Comparison of ENCODE assay signal across 13 cellular contexts in genomic region chr1:179090522-179090921, GRCh38. TPM values are rescaled to one million over a fixed set of nuclear protein-coding genes. Genes with fewer than 3 reads are reported as not detected.
A peak's percentile ranks its signal among the peaks of the same experiment; 100 is the strongest.
DNase-seq lines count a peak whose midpoint lies in the region; ATAC-seq and TF ChIP-seq lines count a peak whose summit lies in the region.
"Had no signal": no experiment of that assay in that cellular context is flagged by ENCODE, and none has a peak within 500 bp of the region (broad histone marks: within the 10 kb centered on the region; RNA-seq: fewer than 3 reads in every experiment).

No MANE protein-coding gene starts in this region.

- BruUV-seq in MCF 10A (replicated peaks; lab: Mats Ljungman, UMichigan): no TSS peak

- intact Hi-C loops in MCF 10A (cut with micrococcal nuclease) (no loop called here), breast epithelium (cut with DNase I; ENCODE audit: low total_unique reads) (no loop called here), sciatic nerve (cut with DNase I) (no loop called here)

- H3K36me3 ChIP-seq in breast epithelium: no peaks in the 10 kb centered on the region
- peaks cover 9 to 30% (median 27%) of the 10 kb centered on the region in 4 donors for H3K36me3 ChIP-seq in liver (ENCODE audit: control insufficient read depth in 4 of 4, insufficient read depth in 3 of 4, low read depth in 1 of 4, low read length in 3 of 4)

- no peaks in the 10 kb centered on the region for H3K9me3 Mint-ChIP-seq in MCF 10A (ENCODE audit: unreplicated experiment)
- no peaks in the 10 kb centered on the region for H3K9me3 Mint-ChIP-seq in type B pancreatic cell
- no peaks in the 10 kb centered on the region for H3K9me3 Mint-ChIP-seq in activated CD4-positive, alpha-beta memory T cell treated with anti-CD3 and anti-CD28 coated beads, Interleukin-2, amount 10 ng/mL, durations not matched to agents 7 days and 5 days

- H3K27ac ChIP-seq in breast epithelium (peak overlapping the region in 1 of 2 donors; percentile 46), liver (ENCODE audit: low read depth in 1 of 2, low read length in 2 of 2) (peak overlapping the region; percentile 56 to 60)
- H3K27ac ChIP-seq: SK-N-MC had no signal

- no peak overlapping the region for H3K4me3 ChIP-seq in breast epithelium
- H3K4me3 ChIP-seq in choroid plexus epithelial cell (ENCODE audit: low read depth, low read length): no peak overlapping the region
- H3K4me3 ChIP-seq in liver (ENCODE audit: low read depth in 1 of 3, low read length in 3 of 3): no peak overlapping the region
- H3K4me3 ChIP-seq: MG63, SK-N-MC had no signal

- TF ChIP-seq CTCF in MCF 10A (IDR thresholded peaks at IDR 0.05; ENCODE audit: unreplicated experiment) (no peak), breast epithelium (IDR thresholded peaks at IDR 0.05) (no peak), choroid plexus epithelial cell (conservative IDR thresholded peaks at IDR 0.05; ENCODE audit: low read depth, low read length) (peak; percentile 41), liver (IDR thresholded peaks at IDR 0.05; ENCODE audit: low read depth, low read length, missing input control) (peak; percentile 12), type B pancreatic cell (conservative IDR thresholded peaks at IDR 0.05) (peak; percentile 23)

- no peak for ATAC-seq in sciatic nerve

- no peak for TF ChIP-seq POLR2A in breast epithelium (IDR thresholded peaks at IDR 0.05)

- H3K36me3 Mint-ChIP-seq in MCF 10A (ENCODE audit: insufficient read depth, unreplicated experiment) (peaks cover 71% of the 10 kb centered on the region), type B pancreatic cell (peaks cover 21% of the 10 kb centered on the region)
- H3K36me3 Mint-ChIP-seq in activated CD4-positive, alpha-beta memory T cell treated with anti-CD3 and anti-CD28 coated beads, Interleukin-2, amount 10 ng/mL, durations not matched to agents 7 days and 5 days (ENCODE audit: low read depth): peaks cover 54% of the 10 kb centered on the region

- H3K4me1 Mint-ChIP-seq in MCF 10A (ENCODE audit: insufficient read depth, unreplicated experiment): peaks cover 26% of the 10 kb centered on the region
- peaks cover 9% of the 10 kb centered on the region for H3K4me1 Mint-ChIP-seq in type B pancreatic cell (ENCODE audit: unreplicated experiment)
- H3K4me1 Mint-ChIP-seq in activated CD4-positive, alpha-beta memory T cell treated with anti-CD3 and anti-CD28 coated beads, Interleukin-2, amount 10 ng/mL, durations not matched to agents 7 days and 5 days: peaks cover 4% of the 10 kb centered on the region

- 47% methylated on average over 8 of the region's 8 CpGs for WGBS in liver

- H3K27ac Mint-ChIP-seq in MCF 10A (ENCODE audit: low read depth, unreplicated experiment): peak overlapping the region; percentile 69
- peak overlapping the region; percentile 46 for H3K27ac Mint-ChIP-seq in type B pancreatic cell
- H3K27ac Mint-ChIP-seq in activated CD4-positive, alpha-beta memory T cell treated with anti-CD3 and anti-CD28 coated beads, Interleukin-2, amount 10 ng/mL, durations not matched to agents 7 days and 5 days: no peak overlapping the region

- H3K9me3 ChIP-seq in breast epithelium: no peaks in the 10 kb centered on the region
- no peaks in the 10 kb centered on the region for H3K9me3 ChIP-seq in liver (ENCODE audit: control insufficient read depth in 4 of 4, low read length in 3 of 4)
- H3K9me3 ChIP-seq: MG63 had no signal

- POLR2A ChIA-PET in MCF 10A (lab: Yijun Ruan, JAX): interaction anchor here (0.6 to 1.3 kb wide), 4 partner anchors 9 to 117 kb away, joined by 3 to 5 read pairs (median 4); partner anchors contain the start of gene TOR3A
- POLR2A ChIA-PET in activated CD4-positive, alpha-beta memory T cell treated with anti-CD3 and anti-CD28 coated beads, Interleukin-2, amount 10 ng/mL, durations not matched to agents 7 days and 5 days (lab: Charles Lee): interaction anchor here (0.7 kb wide), 1 partner anchor 275 kb away, joined by 3 read pairs; the partner anchor contains the start of gene AXDND1

- no peaks in the 10 kb centered on the region for H3K27me3 Mint-ChIP-seq in MCF 10A (ENCODE audit: insufficient read depth, unreplicated experiment)
- no peaks in the 10 kb centered on the region for H3K27me3 Mint-ChIP-seq in type B pancreatic cell
- no peaks in the 10 kb centered on the region for H3K27me3 Mint-ChIP-seq in activated CD4-positive, alpha-beta memory T cell treated with anti-CD3 and anti-CD28 coated beads, Interleukin-2, amount 10 ng/mL, durations not matched to agents 7 days and 5 days

- H3K9ac ChIP-seq in liver (ENCODE audit: low read depth in 1 of 2, low read length in 2 of 2): peak overlapping the region in 1 of 2 donors; percentile 69

- CTCF ChIA-PET in MCF 10A (lab: Yijun Ruan, JAX): interaction anchor here (0.6 to 11.0 kb wide), 4 partner anchors 10 to 162 kb away, joined by 3 to 86 read pairs (median 3); partner anchors contain the start of gene TOR3A
- CTCF ChIA-PET in activated CD4-positive, alpha-beta memory T cell treated with anti-CD3 and anti-CD28 coated beads, Interleukin-2, amount 10 ng/mL, durations not matched to agents 7 days and 5 days (lab: Charles Lee): interaction anchor here (0.7 kb wide), 1 partner anchor 15 kb away, joined by 3 read pairs; no protein-coding TSS in a partner anchor

- H3K27me3 ChIP-seq in breast epithelium (no peaks in the 10 kb centered on the region), liver (ENCODE audit: control insufficient read depth in 4 of 4, insufficient read depth in 4 of 4, low read length in 3 of 4) (no peaks in the 10 kb centered on the region)
- H3K27me3 ChIP-seq: MG63 had no signal

- DNase-seq in MCF 10A (ENCODE audit: unreplicated experiment) (no peak), breast epithelium (ENCODE audit: low spot score in 2 of 2) (no peak), choroid plexus epithelial cell (ENCODE audit: low read depth) (peak; percentile 23), type B pancreatic cell (ENCODE audit: extremely low spot score, unreplicated experiment) (no peak), sciatic nerve (ENCODE audit: low spot score) (no peak), SHP77 treated with DMSO at 0.1 percent for 48 hours (lab: John Stamatoyannopoulos, UW) (no peak)
- no peak for DNase-seq in activated CD4-positive, alpha-beta memory T cell treated with anti-CD3 and anti-CD28 coated beads, Interleukin-2, amount 10 ng/mL, durations not matched to agents 7 days and 5 days
- DNase-seq: GDM1, MG63, NCI-H524, retina had no signal

- H3K4me1 ChIP-seq in breast epithelium: no peaks in the 10 kb centered on the region
- H3K4me1 ChIP-seq in liver (ENCODE audit: control insufficient read depth in 4 of 4, insufficient read depth in 4 of 4, low read length in 3 of 4): peaks cover 23 to 90% (median 71%) of the 10 kb centered on the region in 4 donors

- TF ChIP-seq RAD21 in liver (IDR thresholded peaks at IDR 0.05): no peak

- H3K4me3 Mint-ChIP-seq in MCF 10A (ENCODE audit: unreplicated experiment) (no peak overlapping the region), type B pancreatic cell (no peak overlapping the region)
- no peak overlapping the region for H3K4me3 Mint-ChIP-seq in activated CD4-positive, alpha-beta memory T cell treated with anti-CD3 and anti-CD28 coated beads, Interleukin-2, amount 10 ng/mL, durations not matched to agents 7 days and 5 days

TF ChIP-seq in liver, 16 proteins besides CTCF, POLR2A, EP300 and RAD21:
- TF ChIP-seq SP1 (IDR thresholded peaks at IDR 0.05) (no peak), JUND (IDR thresholded peaks at IDR 0.05) (no peak), ATF3 (IDR thresholded peaks at IDR 0.05) (no peak), MAX (IDR thresholded peaks at IDR 0.05) (no peak), RXRA (IDR thresholded peaks at IDR 0.05) (no peak), REST (IDR thresholded peaks at IDR 0.05) (no peak), NR2F2 (IDR thresholded peaks at IDR 0.05) (no peak)

RNA-seq across cellular contexts. Expression of gene TOR3A, which starts 8.7 kb away (rescaled TPM):
- total RNA-seq in MCF 10A (2022): 24.9 and 31.3 TPM in 2 replicates
- total RNA-seq in breast epithelium: 10 to 100 TPM; 32.8 to 50.5 (median 35.6) TPM
- 10 to 100 TPM; 21.1 to 31.0 TPM for total RNA-seq in liver
- 10 to 100 TPM; 14.3 to 25.9 TPM for polyA plus RNA-seq in liver
- 21.7 and 23.2 TPM in 2 replicates for total RNA-seq in type B pancreatic cell (ENCODE audit: low replicate concordance)
- total RNA-seq in sciatic nerve: 18.4 TPM
- 10 to 100 TPM; 47.1 to 51.5 TPM for total RNA-seq in activated CD4-positive, alpha-beta memory T cell treated with anti-CD3 and anti-CD28 coated beads, Interleukin-2, amount 10 ng/mL, durations not matched to agents 7 days and 5 days

Comparison
In these comparisons a context has a peak if more than half of its experiments do, and no peak if none do; other contexts are left out.
1. CTCF ChIP-seq: peak in choroid plexus epithelial cell (single experiment), liver (single experiment) and type B pancreatic cell (single experiment); none in MCF 10A (single experiment) and breast epithelium (0 of 3).